In genomic region chr1:25523512-25523911, GRCh38 we compare ENCODE assay signal across 13 cellular contexts. TPM values are rescaled to one million over a fixed set of nuclear protein-coding genes. Genes with fewer than 3 reads are reported as not detected.
DNase-seq lines count a peak whose midpoint lies in the region; ATAC-seq, FAIRE-seq and TF ChIP-seq lines count a peak whose summit lies in the region.
"Had no signal": no experiment of that assay in that cellular context is flagged by ENCODE, and none has a peak within 500 bp of the region (broad histone marks: within the 10 kb centered on the region; RNA-seq: fewer than 3 reads in every experiment).

No MANE protein-coding gene starts in this region.

- dilution Hi-C loops in endothelial cell of umbilical vein (cut with MboI; ENCODE audit: extremely low pct_ligation_motif_present, low sequenced_read_pairs), result no loop called here

- intact Hi-C loops in endothelial cell of umbilical vein (cut with micrococcal nuclease), result loop anchor here (5.0 kb wide), 2 partner anchors 261 to 276 kb away; partner anchors contain the start of gene RSRP1
- intact Hi-C loops in transverse colon (cut with DNase I; ENCODE audit: low total_unique reads), result loop anchor here (10.0 kb wide), 1 partner anchor 119 kb away; no protein-coding TSS in a partner anchor

- CTCF ChIA-PET in endothelial cell of umbilical vein (lab: Charles Lee), result no interaction called here

- H3K27ac ChIP-seq in GM23248 (no peak overlapping the region), SJCRH30 (no peak overlapping the region), endothelial cell of umbilical vein (ENCODE audit: insufficient read depth, low read depth, low read length) (no peak overlapping the region), transverse colon (no peak overlapping the region)
- H3K27ac ChIP-seq: parathyroid adenoma had no signal

- FAIRE-seq in endothelial cell of umbilical vein (lab: Jason Lieb, UNC), result peak; percentile 74

- in situ Hi-C loops in GM23248 (cut with MboI) (no loop called here), transverse colon (cut with MboI; ENCODE audit: low pct_ligation_motif_present in 1 of 4, low pct_unique_long_range_greater_than_20kb in 1 of 4, low sequenced_read_pairs in 3 of 4) (loop anchor here in 3 of 4 donors (10.0 kb wide), 2 partner anchors 119 to 129 kb away; no protein-coding TSS in a partner anchor)

- POLR2A ChIA-PET in endothelial cell of umbilical vein (lab: Charles Lee), result no interaction called here

- no peak overlapping the region for H2AFZ ChIP-seq in GM23248
- no peak overlapping the region for H2AFZ ChIP-seq in endothelial cell of umbilical vein (ENCODE audit: low read depth, low read length)
- H2AFZ ChIP-seq: parathyroid adenoma had no signal

- H3K9me1 ChIP-seq in endothelial cell of umbilical vein (replicated peaks; ENCODE audit: control insufficient read depth, extremely low read depth, insufficient read depth, low read length), result no peaks in the 10 kb centered on the region

- H3K36me3 ChIP-seq in GM23248 (ENCODE audit: low read depth), result no peaks in the 10 kb centered on the region
- no peaks in the 10 kb centered on the region for H3K36me3 ChIP-seq in SJCRH30
- no peaks in the 10 kb centered on the region for H3K36me3 ChIP-seq in endothelial cell of umbilical vein (ENCODE audit: control insufficient read depth in 2 of 2, extremely low read depth in 1 of 2, insufficient read depth in 2 of 2, low read length in 2 of 2)
- H3K36me3 ChIP-seq in transverse colon, result no peaks in the 10 kb centered on the region

- H4K20me1 ChIP-seq in GM23248 (ENCODE audit: insufficient read depth), result no peaks in the 10 kb centered on the region
- no peaks in the 10 kb centered on the region for H4K20me1 ChIP-seq in endothelial cell of umbilical vein (replicated peaks; ENCODE audit: control insufficient read depth, extremely low read depth, insufficient read depth, low read length)

- no peak for DNase-seq in AG09319 (ENCODE audit: extremely low read depth, low read depth)
- DNase-seq in GM23248, result peak; percentile 44
- DNase-seq in SJCRH30, result peak; percentile 61 to 78
- no peak for DNase-seq in endothelial cell of umbilical vein (ENCODE audit: low read depth, low spot score)
- DNase-seq in stimulated activated CD4-positive, alpha-beta T cell treated with anti-CD3 and anti-CD28 coated beads, Interleukin-2, amount 100 ng/mL, for 24 hours, result no peak
- DNase-seq in activated T-cell treated with anti-CD3 and anti-CD28 coated beads, Interleukin-2, amount 50 U/mL, for 48 hours, result no peak
- DNase-seq in transverse colon, result no peak
- DNase-seq: activated CD8-positive, alpha-beta memory T cell treated with anti-CD3 and anti-CD28 coated beads for 24 hours; amygdala; NCI-H187; trophoblast cell had no signal

- H3K9ac ChIP-seq in GM23248 (no peak overlapping the region), endothelial cell of umbilical vein (replicated peaks; ENCODE audit: extremely low read depth, insufficient read depth, low read length) (no peak overlapping the region)
- H3K9ac ChIP-seq: parathyroid adenoma had no signal

- TF ChIP-seq EP300 in transverse colon (IDR thresholded peaks at IDR 0.05; ENCODE audit: low read depth), result no peak

- H3K27me3 ChIP-seq in GM23248 (replicated peaks; ENCODE audit: insufficient read depth) (peaks cover 7% of the 10 kb centered on the region; the same call in 1 of the 2 replicates), SJCRH30 (no peaks in the 10 kb centered on the region), endothelial cell of umbilical vein (ENCODE audit: control insufficient read depth in 2 of 2, insufficient read depth in 2 of 2, low read length in 2 of 2) (peaks cover 0 to 2% of the 10 kb centered on the region in 2 experiments), transverse colon (no peaks in the 10 kb centered on the region)

- H3K4me3 ChIP-seq in GM23248 (no peak overlapping the region), SJCRH30 (no peak overlapping the region), endothelial cell of umbilical vein (replicated peaks in 1 of 3; ENCODE audit: insufficient read depth in 1 of 3, low read depth in 1 of 3, low read length in 3 of 3) (no peak overlapping the region), transverse colon (no peak overlapping the region)

- H3K9me3 ChIP-seq in GM23248 (ENCODE audit: low read depth) (no peaks in the 10 kb centered on the region), SJCRH30 (replicated peaks) (peaks cover 10% of the 10 kb centered on the region), endothelial cell of umbilical vein (replicated peaks; ENCODE audit: control insufficient read depth, insufficient read depth, low read length) (no peaks in the 10 kb centered on the region), transverse colon (no peaks in the 10 kb centered on the region)

- H3K4me1 ChIP-seq in GM23248 (ENCODE audit: insufficient read depth) (no peaks in the 10 kb centered on the region), SJCRH30 (peaks cover 3% of the 10 kb centered on the region; the same call in 1 of the 2 replicates), endothelial cell of umbilical vein (ENCODE audit: control insufficient read depth, extremely low read depth, insufficient read depth, low read length) (no peaks in the 10 kb centered on the region), transverse colon (no peaks in the 10 kb centered on the region)
- H3K4me1 ChIP-seq: parathyroid adenoma had no signal

- H3F3A ChIP-seq in GM23248 (ENCODE audit: insufficient read depth), result peaks cover 6% of the 10 kb centered on the region; the same call in 1 of the 2 replicates

- ATAC-seq in GM21619 (IDR thresholded peaks at IDR 0.05; ENCODE audit: unreplicated experiment), result no peak

- peak; percentile 37 for TF ChIP-seq CTCF in AG09319 (IDR thresholded peaks at IDR 0.05; ENCODE audit: low read depth, low read length)
- peak in 1 of 2 donors; percentile 21 for TF ChIP-seq CTCF in endothelial cell of umbilical vein (IDR thresholded peaks at IDR 0.05; ENCODE audit: extremely low read depth in 1 of 2, insufficient read depth in 1 of 2, low read depth in 1 of 2, low read length in 2 of 2)
- TF ChIP-seq CTCF in transverse colon (IDR thresholded peaks at IDR 0.05), result peak in 2 of 5 experiments; percentile 13 to 22

- WGBS in GM23248 (ENCODE audit: low coverage in 1 of 2, low lambda C conversion rate in 2 of 2, missing lambda C conversion rate in 2 of 2), 2 experiments, result 73 to 93% methylated on average over 8 to 10 of the region's 10 CpGs
- WGBS in transverse colon (ENCODE audit: low coverage in 1 of 2), 2 donors, result 71% methylated on average over 10 of the region's 10 CpGs; no CpG with 5 or more reads in 1 of the 2 donors

- no peaks in the 10 kb centered on the region for H3K9me2 ChIP-seq in GM23248 (ENCODE audit: insufficient read depth)

- TF ChIP-seq POLR2A in endothelial cell of umbilical vein (IDR thresholded peaks at IDR 0.05; ENCODE audit: low read depth, low read length) (no peak), transverse colon (IDR thresholded peaks at IDR 0.05) (no peak)

- H3K79me2 ChIP-seq in GM23248 (ENCODE audit: insufficient read depth) (no peaks in the 10 kb centered on the region), endothelial cell of umbilical vein (ENCODE audit: control insufficient read depth, insufficient read depth, low read length) (no peaks in the 10 kb centered on the region)
- H3K79me2 ChIP-seq: parathyroid adenoma had no signal

- no TSS peak for BruUV-seq in endothelial cell of umbilical vein (replicated peaks; lab: Mats Ljungman, UMichigan)

- H3K4me2 ChIP-seq in GM23248 (ENCODE audit: unreplicated experiment) (no peak overlapping the region), endothelial cell of umbilical vein (ENCODE audit: insufficient read depth, low read length) (no peak overlapping the region)

TF ChIP-seq in endothelial cell of umbilical vein, 7 proteins besides CTCF, POLR2A, EP300 and RAD21:
- TF ChIP-seq, protein P1, sequence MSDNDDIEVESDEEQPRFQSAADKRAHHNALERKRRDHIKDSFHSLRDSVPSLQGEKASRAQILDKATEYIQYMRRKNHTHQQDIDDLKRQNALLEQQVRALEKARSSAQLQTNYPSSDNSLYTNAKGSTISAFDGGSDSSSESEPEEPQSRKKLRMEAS (IDR thresholded peaks at IDR 0.05; ENCODE audit: insufficient read depth, insufficient read length), result no peak
- no peak for TF ChIP-seq GATA2 (IDR thresholded peaks at IDR 0.05; ENCODE audit: insufficient read depth, insufficient read length, low read depth, low read length)
- no peak for TF ChIP-seq JUN (IDR thresholded peaks at IDR 0.05; ENCODE audit: borderline replicate concordance, insufficient read depth, insufficient read length, low read depth)
- no peak for TF ChIP-seq MYC (IDR thresholded peaks at IDR 0.05; ENCODE audit: low read depth, low read length)
- no peak for TF ChIP-seq FOS (IDR thresholded peaks at IDR 0.05; ENCODE audit: borderline replicate concordance, insufficient read depth, low read length)
- TF ChIP-seq EZH2 (IDR thresholded peaks at IDR 0.05; ENCODE audit: borderline replicate concordance, low read depth, low read length, severe bottlenecking), result no peak
- TF ChIP-seq POLR2AphosphoS5 (IDR thresholded peaks at IDR 0.05; ENCODE audit: insufficient read depth, low read depth, low read length), result no peak

RNA-seq across cellular contexts. Expression of gene LDLRAP1, which starts 19.9 kb away (rescaled TPM):
- total RNA-seq in GM23248 (2014; rRNA removed; shearing (Covaris generic)), result 22.5 and 23.6 TPM in 2 replicates
- polyA plus RNA-seq in GM23248 (2016; fragmentation: Nextera tagmentation; extraction: Ambion mirVana) (26.9 and 29.5 TPM in 2 replicates), endothelial cell of umbilical vein (23.1 and 23.6 TPM in 2 replicates)
- total RNA-seq in SJCRH30 (2014; rRNA removed; shearing (Covaris generic)), result 22.8 and 23.9 TPM in 2 replicates
- total RNA-seq in endothelial cell of umbilical vein (20.8 and 24.7 TPM in 2 replicates), transverse colon (10 to 100 TPM; 24.9 to 75.6 (median 37.8) TPM)
- 22.0 and 22.9 TPM in 2 replicates for polyA plus RNA-seq in endothelial cell of umbilical vein (2011; cell fraction: cytosol; rRNA removed)
- 27.0 and 29.1 TPM in 2 replicates for polyA plus RNA-seq in endothelial cell of umbilical vein (2011; cell fraction: nucleus; rRNA removed)
- 13.5 and 14.5 TPM in 2 replicates for polyA plus RNA-seq in endothelial cell of umbilical vein (2012)
- polyA minus RNA-seq in endothelial cell of umbilical vein, result 19.0 and 19.5 TPM in 2 replicates
- 12.2 TPM for polyA minus RNA-seq in endothelial cell of umbilical vein (2011; cell fraction: cytosol; rRNA and poly(A)+ RNA removed)
- 8.3 and 8.6 TPM in 2 replicates for polyA minus RNA-seq in endothelial cell of umbilical vein (2011; cell fraction: nucleus; rRNA and poly(A)+ RNA removed)

Comparison
In these comparisons a context has a peak if more than half of its experiments do, and no peak if none do; other contexts are left out.
1. DNase-seq: peak in GM23248 (single experiment) and SJCRH30 (2 of 2); none in AG09319 (single experiment), endothelial cell of umbilical vein (single experiment), stimulated activated CD4-positive, alpha-beta T cell treated with anti-CD3 and anti-CD28 coated beads, Interleukin-2, amount 100 ng/mL, for 24 hours (0 of 2), activated T-cell treated with anti-CD3 and anti-CD28 coated beads, Interleukin-2, amount 50 U/mL, for 48 hours (0 of 2) and transverse colon (single experiment).